1 cellular context compared by ENCODE assay signal in the genomic region with DNA sequence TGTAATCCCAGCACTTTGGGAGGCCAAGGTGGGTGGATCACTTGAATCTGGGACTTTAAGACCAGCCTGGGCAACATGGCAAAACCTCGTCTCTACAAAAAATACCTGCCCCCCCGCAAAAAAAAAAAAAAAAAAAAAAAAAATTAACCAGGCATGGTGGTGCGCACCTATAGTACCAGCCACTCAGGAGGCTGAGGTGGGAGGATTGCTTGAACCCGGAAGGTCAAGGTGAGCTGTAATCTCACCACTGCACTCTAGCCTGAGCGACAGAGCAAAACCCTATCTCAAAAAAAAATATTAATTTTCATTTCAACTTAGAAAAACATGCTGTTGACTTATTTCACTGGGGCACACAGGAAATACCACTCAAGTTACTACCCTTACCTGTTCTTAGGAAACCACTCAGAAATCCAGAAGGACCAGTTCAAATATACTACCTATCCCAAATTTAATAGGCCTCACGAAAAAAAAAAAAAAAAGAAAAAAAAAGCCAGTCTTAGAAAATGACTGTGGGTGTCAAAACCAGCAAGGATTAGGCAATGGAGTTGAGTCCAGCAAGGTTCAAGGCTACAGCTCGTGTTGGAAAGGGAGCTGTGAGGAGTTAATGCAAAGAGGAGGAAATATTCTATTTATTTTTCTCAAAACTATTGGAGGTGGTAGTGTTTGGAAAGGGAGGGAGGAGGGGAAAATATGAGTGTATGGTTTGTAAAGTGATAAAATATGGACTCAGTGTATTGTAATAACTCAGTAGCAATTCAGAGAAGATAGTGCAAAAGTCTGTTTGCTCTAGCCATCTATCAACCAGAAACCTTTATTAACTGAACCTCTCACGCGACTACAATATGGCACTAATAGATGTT.
A peak's percentile ranks its signal among the peaks of the same experiment; 100 is the strongest.
TF ChIP-seq lines count a peak whose summit lies in the region.

No MANE protein-coding gene starts in this region.

TF ChIP-seq in H1, 55 proteins besides CTCF, POLR2A, EP300 and RAD21:
- TF ChIP-seq EGR1 (IDR thresholded peaks at IDR 0.05; ENCODE audit: borderline replicate concordance, low read depth, low read length) = no peak
- peak; percentile 0 for TF ChIP-seq TAF7 (optimal IDR thresholded peaks at IDR 0.05; ENCODE audit: borderline replicate concordance, low read depth, low read length)
- no peak for TF ChIP-seq CBX8 (IDR thresholded peaks at IDR 0.05; ENCODE audit: borderline replicate concordance, low read depth, low read length)
- no peak for TF ChIP-seq SIX5 (IDR thresholded peaks at IDR 0.05; ENCODE audit: low read depth, low read length)
- 0 out of 2 replicates have a peak, but pooled peaks have one; percentile 21 for TF ChIP-seq CEBPB (IDR thresholded peaks at IDR 0.05; ENCODE audit: low read depth, low read length)
- TF ChIP-seq TAF1 (IDR thresholded peaks at IDR 0.05; ENCODE audit: low read depth, low read length) = peak; percentile 6; the same call in 1 of the 2 replicates
- TF ChIP-seq RNF2 (IDR thresholded peaks at IDR 0.05; ENCODE audit: borderline replicate concordance, low read depth, low read length, missing control alignments, poor library complexity, severe bottlenecking) = no peak
